ENCODE assay signal across 18 cellular contexts in the genomic region with DNA sequence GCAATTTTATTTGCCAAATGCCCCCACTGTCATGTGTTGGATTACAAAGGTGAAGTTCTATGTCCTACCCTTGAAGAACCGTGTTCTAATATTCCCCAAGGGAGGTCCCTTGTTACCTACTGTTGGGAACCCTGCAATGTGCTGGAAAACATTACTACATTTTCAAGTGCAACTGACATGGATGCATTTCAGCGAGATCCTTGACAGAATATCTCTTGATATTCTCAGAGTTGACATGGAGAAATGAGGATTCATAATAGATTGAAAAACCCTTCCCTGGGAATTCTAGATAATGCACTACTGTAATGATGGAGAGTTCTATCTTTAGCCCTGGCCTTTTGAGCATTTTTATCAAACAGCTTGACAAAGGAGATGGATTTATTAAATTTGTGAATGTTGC.
DNase-seq lines count a peak whose midpoint lies in the region; ATAC-seq and TF ChIP-seq lines count a peak whose summit lies in the region.
"Had no signal": no experiment of that assay in that cellular context is flagged by ENCODE, and none has a peak within 500 bp of the region (broad histone marks: within the 10 kb centered on the region; RNA-seq: fewer than 3 reads in every experiment).

No MANE protein-coding gene starts in this region.

- H2AFZ ChIP-seq in neural cell (ENCODE audit: low read depth, low read length): no peak overlapping the region

- TF ChIP-seq CTCF in heart right ventricle (IDR thresholded peaks at IDR 0.05) (no peak), right atrium auricular region (IDR thresholded peaks at IDR 0.05) (no peak), left ventricle myocardium inferior (IDR thresholded peaks at IDR 0.05; ENCODE audit: borderline replicate concordance) (no peak), neural cell (IDR thresholded peaks at IDR 0.05; ENCODE audit: poor library complexity, severe bottlenecking) (no peak), BE2C (IDR thresholded peaks at IDR 0.05; ENCODE audit: low read depth, low read length) (no peak)

- intact Hi-C loops in Right ventricle myocardium superior (cut with DNase I) (no loop called here), right cardiac atrium (cut with DNase I) (no loop called here), heart right ventricle (cut with DNase I) (no loop called here), left ventricle myocardium inferior (cut with micrococcal nuclease) (no loop called here)

- TF ChIP-seq EP300 in neural cell (conservative IDR thresholded peaks at IDR 0.05; ENCODE audit: poor library complexity, severe bottlenecking): peak; percentile 92

- H3K27ac ChIP-seq in right cardiac atrium (ENCODE audit: low read length) (no peak overlapping the region), heart right ventricle (peak overlapping the region in 6 of 10 donors; percentile 1 to 43 (median 26)), right atrium auricular region (peak overlapping the region in 1 of 2 donors; percentile 15), left ventricle myocardium inferior (replicated peaks) (peak overlapping the region; percentile 44), neural cell (ENCODE audit: low read length) (peak overlapping the region; percentile 71)
- H3K27ac ChIP-seq: BLaER1 treated with 17β-estradiol and CSF1 and Interleukin-3, amounts not matched to agents 10 nM and 100 nM; C4-2B had no signal

- DNase-seq in Right ventricle myocardium superior (no peak), right cardiac atrium (no peak), heart right ventricle (no peak), right atrium auricular region (ENCODE audit: low spot score) (no peak), left ventricle myocardium inferior (no peak), BE2C (no peak)
- no peak for DNase-seq in stimulated activated naive CD8-positive, alpha-beta T cell treated with anti-CD3 and anti-CD28 coated beads, Interleukin-15, Interleukin-2, amounts not matched to agents 100 U/mL and 50 U/mL, for 24 hours
- DNase-seq: 8988T; ACHN; Caco-2; Calu3; CD4-positive, alpha-beta T cell; CD8-positive, alpha-beta T cell; DMS79 treated with DMSO at 0.1 percent for 48 hours; GF-D8 had no signal

- H3K4me3 ChIP-seq in right cardiac atrium (ENCODE audit: low read length): no peak overlapping the region
- H3K4me3 ChIP-seq in heart right ventricle: no peak overlapping the region
- H3K4me3 ChIP-seq in right atrium auricular region: no peak overlapping the region
- no peak overlapping the region for H3K4me3 ChIP-seq in left ventricle myocardium inferior
- H3K4me3 ChIP-seq in neural cell (ENCODE audit: low read length): no peak overlapping the region
- H3K4me3 ChIP-seq in BE2C (ENCODE audit: low read depth, low read length): no peak overlapping the region
- H3K4me3 ChIP-seq: BLaER1 treated with 17β-estradiol and CSF1 and Interleukin-3, amounts not matched to agents 10 nM and 100 nM had no signal

- no peak overlapping the region for H3K4me2 ChIP-seq in neural cell (ENCODE audit: low read length)
- H3K4me2 ChIP-seq: BLaER1 treated with 17β-estradiol and CSF1 and Interleukin-3, amounts not matched to agents 10 nM and 100 nM had no signal

- peak; percentile 40 for ATAC-seq in Right ventricle myocardium superior (ENCODE audit: poor library complexity)
- no peak for ATAC-seq in right cardiac atrium
- ATAC-seq in heart right ventricle: peak; percentile 8 to 65 (median 37)
- no peak for ATAC-seq in stimulated activated naive CD8-positive, alpha-beta T cell treated with anti-CD3 and anti-CD28 coated beads, Interleukin-15, Interleukin-2, amounts not matched to agents 100 U/mL and 50 U/mL, for 24 hours
- ATAC-seq: CD8-positive, alpha-beta T cell had no signal

- WGBS in right cardiac atrium: 46% methylated on average over 2 of the region's 2 CpGs
- WGBS in heart right ventricle, 2 donors: 27 to 34% methylated on average over 2 of the region's 2 CpGs

- H3K9me2 ChIP-seq in neural cell (ENCODE audit: insufficient read depth, low read length): no peaks in the 10 kb centered on the region

- no peak overlapping the region for H3K9ac ChIP-seq in neural cell (ENCODE audit: low read length)
- H3K9ac ChIP-seq: BLaER1 treated with 17β-estradiol and CSF1 and Interleukin-3, amounts not matched to agents 10 nM and 100 nM had no signal

- H3K9me3 ChIP-seq in right cardiac atrium (ENCODE audit: control insufficient read depth, low read length) (no peaks in the 10 kb centered on the region), heart right ventricle (no peaks in the 10 kb centered on the region), right atrium auricular region (no peaks in the 10 kb centered on the region), left ventricle myocardium inferior (replicated peaks) (no peaks in the 10 kb centered on the region), neural cell (ENCODE audit: low read length) (no peaks in the 10 kb centered on the region), BE2C (no peaks in the 10 kb centered on the region)
- H3K9me3 ChIP-seq: Caco-2 had no signal

- H3K27me3 ChIP-seq in right cardiac atrium (ENCODE audit: control insufficient read depth, insufficient read depth) (no peaks in the 10 kb centered on the region), heart right ventricle (no peaks in the 10 kb centered on the region), right atrium auricular region (no peaks in the 10 kb centered on the region), left ventricle myocardium inferior (ENCODE audit: low read depth) (no peaks in the 10 kb centered on the region), neural cell (ENCODE audit: insufficient read depth, low read depth, low read length) (no peaks in the 10 kb centered on the region), BE2C (no peaks in the 10 kb centered on the region)
- H3K27me3 ChIP-seq: BLaER1 treated with 17β-estradiol and CSF1 and Interleukin-3, amounts not matched to agents 10 nM and 100 nM had no signal

- no peaks in the 10 kb centered on the region for H3K79me2 ChIP-seq in neural cell (replicated peaks; ENCODE audit: insufficient read depth, low read length)

- no peaks in the 10 kb centered on the region for H4K20me1 ChIP-seq in neural cell (ENCODE audit: insufficient read depth)
- H4K20me1 ChIP-seq: BLaER1 treated with 17β-estradiol and CSF1 and Interleukin-3, amounts not matched to agents 10 nM and 100 nM had no signal

- no peaks in the 10 kb centered on the region for H3F3A ChIP-seq in neural cell (ENCODE audit: insufficient read depth, low read length, poor library complexity, severe bottlenecking)

- peaks cover 3% of the 10 kb centered on the region for H3K4me1 ChIP-seq in right cardiac atrium (ENCODE audit: control insufficient read depth, insufficient read depth, low read length)
- peaks cover 5 to 64% (median 40%) of the 10 kb centered on the region in 9 donors for H3K4me1 ChIP-seq in heart right ventricle
- H3K4me1 ChIP-seq in right atrium auricular region: peaks cover 0 to 41% of the 10 kb centered on the region in 2 donors
- H3K4me1 ChIP-seq in left ventricle myocardium inferior: peaks cover 68% of the 10 kb centered on the region
- H3K4me1 ChIP-seq in BE2C: no peaks in the 10 kb centered on the region
- H3K4me1 ChIP-seq: Caco-2 had no signal

- no peaks in the 10 kb centered on the region for H3K36me3 ChIP-seq in heart right ventricle
- no peaks in the 10 kb centered on the region for H3K36me3 ChIP-seq in right atrium auricular region
- no peaks in the 10 kb centered on the region for H3K36me3 ChIP-seq in left ventricle myocardium inferior
- H3K36me3 ChIP-seq in neural cell (ENCODE audit: insufficient read depth, low read length): no peaks in the 10 kb centered on the region
- H3K36me3 ChIP-seq in BE2C: no peaks in the 10 kb centered on the region
- H3K36me3 ChIP-seq: BLaER1 treated with 17β-estradiol and CSF1 and Interleukin-3, amounts not matched to agents 10 nM and 100 nM had no signal

- TF ChIP-seq RAD21 in neural cell (conservative IDR thresholded peaks at IDR 0.05): no peak

TF ChIP-seq in neural cell, 6 proteins besides CTCF, POLR2A, EP300 and RAD21:
- no peak for TF ChIP-seq TAF1 (IDR thresholded peaks at IDR 0.05; ENCODE audit: low read depth)
- TF ChIP-seq POLR2AphosphoS5 (IDR thresholded peaks at IDR 0.05): peak; percentile 71
- TF ChIP-seq, protein P1, sequence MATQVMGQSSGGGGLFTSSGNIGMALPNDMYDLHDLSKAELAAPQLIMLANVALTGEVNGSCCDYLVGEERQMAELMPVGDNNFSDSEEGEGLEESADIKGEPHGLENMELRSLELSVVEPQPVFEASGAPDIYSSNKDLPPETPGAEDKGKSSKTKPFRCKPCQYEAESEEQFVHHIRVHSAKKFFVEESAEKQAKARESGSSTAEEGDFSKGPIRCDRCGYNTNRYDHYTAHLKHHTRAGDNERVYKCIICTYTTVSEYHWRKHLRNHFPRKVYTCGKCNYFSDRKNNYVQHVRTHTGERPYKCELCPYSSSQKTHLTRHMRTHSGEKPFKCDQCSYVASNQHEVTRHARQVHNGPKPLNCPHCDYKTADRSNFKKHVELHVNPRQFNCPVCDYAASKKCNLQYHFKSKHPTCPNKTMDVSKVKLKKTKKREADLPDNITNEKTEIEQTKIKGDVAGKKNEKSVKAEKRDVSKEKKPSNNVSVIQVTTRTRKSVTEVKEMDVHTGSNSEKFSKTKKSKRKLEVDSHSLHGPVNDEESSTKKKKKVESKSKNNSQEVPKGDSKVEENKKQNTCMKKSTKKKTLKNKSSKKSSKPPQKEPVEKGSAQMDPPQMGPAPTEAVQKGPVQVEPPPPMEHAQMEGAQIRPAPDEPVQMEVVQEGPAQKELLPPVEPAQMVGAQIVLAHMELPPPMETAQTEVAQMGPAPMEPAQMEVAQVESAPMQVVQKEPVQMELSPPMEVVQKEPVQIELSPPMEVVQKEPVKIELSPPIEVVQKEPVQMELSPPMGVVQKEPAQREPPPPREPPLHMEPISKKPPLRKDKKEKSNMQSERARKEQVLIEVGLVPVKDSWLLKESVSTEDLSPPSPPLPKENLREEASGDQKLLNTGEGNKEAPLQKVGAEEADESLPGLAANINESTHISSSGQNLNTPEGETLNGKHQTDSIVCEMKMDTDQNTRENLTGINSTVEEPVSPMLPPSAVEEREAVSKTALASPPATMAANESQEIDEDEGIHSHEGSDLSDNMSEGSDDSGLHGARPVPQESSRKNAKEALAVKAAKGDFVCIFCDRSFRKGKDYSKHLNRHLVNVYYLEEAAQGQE (IDR thresholded peaks at IDR 0.05; ENCODE audit: borderline replicate concordance): peak; percentile 100
- TF ChIP-seq EZH2 (IDR thresholded peaks at IDR 0.05; ENCODE audit: borderline replicate concordance, insufficient read depth, low read length, poor library complexity, severe bottlenecking): no peak
- TF ChIP-seq MXI1 (conservative IDR thresholded peaks at IDR 0.05; ENCODE audit: poor library complexity, severe bottlenecking): no peak
- TF ChIP-seq SMC3 (conservative IDR thresholded peaks at IDR 0.05; ENCODE audit: poor library complexity): no peak
TF ChIP-seq in neural cell: peak in this region for 2.

Comparison
In these comparisons a context has a peak if more than half of its experiments do, and no peak if none do; other contexts are left out.
1. ATAC-seq: peak in Right ventricle myocardium superior (single experiment) and heart right ventricle (8 of 8); none in right cardiac atrium (0 of 2) and stimulated activated naive CD8-positive, alpha-beta T cell treated with anti-CD3 and anti-CD28 coated beads, Interleukin-15, Interleukin-2, amounts not matched to agents 100 U/mL and 50 U/mL, for 24 hours (single experiment).